15 cellular contexts compared by ENCODE assay signal in genomic region chr2:86081724-86082123, GRCh38.
"Had no signal": no experiment of that assay in that cellular context is flagged by ENCODE, and none has a peak within 500 bp of the region (broad histone marks: within the 10 kb centered on the region; RNA-seq: fewer than 3 reads in every experiment).

No MANE protein-coding gene starts in this region.

- H3K27ac ChIP-seq: neutrophil, pancreas, SJSA1, WERI-Rb-1 had no signal

- H3K9me3 ChIP-seq: neutrophil, pancreas, SJSA1, spleen had no signal

- H3K4me1 Mint-ChIP-seq: endodermal cell had no signal

- H3K27me3 ChIP-seq: neutrophil, pancreas, SJSA1, spleen had no signal

- H3K27ac Mint-ChIP-seq: activated naive CD4-positive, alpha-beta T cell treated with anti-CD3 and anti-CD28 coated beads, Interleukin-2, amount 50 U/mL, for 72 hours; activated T-cell treated with anti-CD3 and anti-CD28 coated beads, Interleukin-2, amount 50 U/mL, for 72 hours; endodermal cell had no signal

- H3K9me3 Mint-ChIP-seq: activated naive CD4-positive, alpha-beta T cell treated with anti-CD3 and anti-CD28 coated beads, Interleukin-2, amount 50 U/mL, for 72 hours; activated T-cell treated with anti-CD3 and anti-CD28 coated beads, Interleukin-2, amount 50 U/mL, for 72 hours; endodermal cell; naive thymus-derived CD8-positive, alpha-beta T cell had no signal

- H3K27me3 Mint-ChIP-seq: naive thymus-derived CD8-positive, alpha-beta T cell had no signal

- H3K4me3 Mint-ChIP-seq: activated T-cell treated with anti-CD3 and anti-CD28 coated beads, Interleukin-2, amount 50 U/mL, for 72 hours; endodermal cell; naive thymus-derived CD8-positive, alpha-beta T cell had no signal

- H3K4me3 ChIP-seq: pancreas, SJSA1, spleen had no signal

- DNase-seq: activated gamma-delta T cell; activated T-cell treated with anti-CD3 and anti-CD28 coated beads, Interleukin-2, amount 50 U/mL, for 72 hours; endodermal cell; foreskin melanocyte; glutamatergic neuron; left ventricle myocardium superior; naive thymus-derived CD8-positive, alpha-beta T cell; pancreas; spleen; stimulated activated naive CD4-positive, alpha-beta T cell; T-helper 2 cell; WERI-Rb-1 had no signal

- ATAC-seq: activated naive CD4-positive, alpha-beta T cell treated with anti-CD3 and anti-CD28 coated beads, Interleukin-2, amount 50 U/mL, for 72 hours; activated T-cell treated with anti-CD3 and anti-CD28 coated beads, Interleukin-2, amount 50 U/mL, for 72 hours; left ventricle myocardium superior; naive thymus-derived CD8-positive, alpha-beta T cell; pancreas had no signal
